8 cellular contexts compared by ENCODE assay signal in the genomic region with DNA sequence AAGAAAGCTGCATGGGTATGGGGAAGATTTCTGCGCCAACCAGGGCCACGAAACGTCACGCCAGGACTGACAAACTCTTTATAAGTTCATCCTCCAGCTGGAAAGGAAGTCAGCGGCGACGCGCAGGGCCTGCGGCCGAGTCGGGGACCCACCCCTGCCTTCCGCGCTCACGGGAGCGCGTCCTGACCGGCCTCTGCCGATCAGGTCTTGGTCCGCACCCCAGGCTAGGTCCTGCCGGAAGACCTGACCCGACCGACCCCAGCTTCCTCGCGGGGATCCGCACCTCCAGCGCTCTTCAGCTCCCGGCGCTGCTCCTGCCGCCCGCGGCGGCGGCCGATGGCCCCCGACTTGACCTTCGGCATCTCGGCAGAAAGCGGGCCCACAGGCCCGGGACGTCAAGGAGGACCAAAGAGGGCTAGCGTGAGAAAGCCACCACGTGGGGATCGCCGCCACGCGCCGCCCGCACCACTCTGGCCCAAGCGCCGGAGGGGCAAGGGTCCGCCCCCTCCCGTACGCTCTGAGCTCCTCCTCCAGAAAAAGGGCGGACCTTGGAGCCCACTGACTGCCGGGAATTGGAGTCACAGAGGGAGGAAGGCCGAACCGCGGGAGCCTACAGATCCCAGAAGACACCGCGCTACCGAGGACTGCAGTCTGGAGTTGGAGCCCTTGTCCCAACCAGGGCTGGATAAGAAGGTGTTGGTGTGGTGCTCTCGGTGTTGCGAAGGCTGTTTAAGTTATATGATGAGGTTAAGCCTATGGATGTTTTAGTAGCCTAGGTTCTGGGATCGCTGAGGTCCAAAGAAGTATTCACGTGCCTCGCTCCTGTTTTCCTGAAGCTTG. TPM values are rescaled to one million over a fixed set of nuclear protein-coding genes. Genes with fewer than 3 reads are reported as not detected.
A peak's percentile ranks its signal among the peaks of the same experiment; 100 is the strongest.
DNase-seq lines count a peak whose midpoint lies in the region; ATAC-seq and TF ChIP-seq lines count a peak whose summit lies in the region.

A gene (minus strand): TSS at position 495 of the 840 bp plus-strand sequence. CDS start 133 bp downstream, at position 362.

- H3K27ac ChIP-seq in mucosa of rectum (ENCODE audit: low read depth in 2 of 2, low read length in 2 of 2): peak within 1 kb of the TSS; percentile 95 to 96

- H3K9me3 ChIP-seq in mucosa of rectum (ENCODE audit: control insufficient read depth in 2 of 2, low read length in 2 of 2): no peaks in the 10 kb centered on the region

- DNase-seq in DMS153 treated with DMSO at 0.1 percent for 48 hours (lab: John Stamatoyannopoulos, UW; ENCODE audit: unreplicated experiment) (peak; percentile 61), KBM-7 (peak; percentile 98), erythroblast (lab: John Stamatoyannopoulos, UW) (peak; percentile 97)
- peak; percentile 93 for DNase-seq in activated T-cell treated with anti-CD3 and anti-CD28 coated beads, Interleukin-2, amount 50 U/mL, for 24 hours
- DNase-seq in stimulated activated CD8-positive, alpha-beta memory T cell treated with anti-CD3 and anti-CD28 coated beads, Interleukin-4, amount 100 ng/mL, for 48 hours: peak; percentile 93

- peaks cover 34% of the 10 kb centered on the region for H3K4me1 Mint-ChIP-seq in activated T-cell treated with anti-CD3 and anti-CD28 coated beads, Interleukin-2, amount 50 U/mL, for 24 hours (ENCODE audit: low read depth)

- no peaks in the 10 kb centered on the region for H3K27me3 ChIP-seq in mucosa of rectum (ENCODE audit: control insufficient read depth in 2 of 2, insufficient read depth in 2 of 2, low read length in 2 of 2)

- H3K4me3 ChIP-seq in mucosa of rectum (ENCODE audit: low read length in 2 of 2): peak within 1 kb of the TSS; percentile 92 to 95

- no peaks in the 10 kb centered on the region for H3K9me3 Mint-ChIP-seq in activated T-cell treated with anti-CD3 and anti-CD28 coated beads, Interleukin-2, amount 50 U/mL, for 24 hours

- peaks cover 0 to 3% of the 10 kb centered on the region in 2 donors for H3K36me3 ChIP-seq in mucosa of rectum (ENCODE audit: control insufficient read depth in 2 of 2, insufficient read depth in 2 of 2, low read length in 2 of 2)

- ATAC-seq in GM21717 (IDR thresholded peaks at IDR 0.05; ENCODE audit: unreplicated experiment): peak; percentile 98

- H3K27ac Mint-ChIP-seq in activated T-cell treated with anti-CD3 and anti-CD28 coated beads, Interleukin-2, amount 50 U/mL, for 24 hours: peak within 1 kb of the TSS; percentile 97

- H3K4me1 ChIP-seq in mucosa of rectum (ENCODE audit: control insufficient read depth in 2 of 2, insufficient read depth in 2 of 2, low read length in 2 of 2): peaks cover 8 to 13% of the 10 kb centered on the region in 2 donors

- H3K27me3 Mint-ChIP-seq in activated T-cell treated with anti-CD3 and anti-CD28 coated beads, Interleukin-2, amount 50 U/mL, for 24 hours: no peaks in the 10 kb centered on the region

- H3K36me3 Mint-ChIP-seq in activated T-cell treated with anti-CD3 and anti-CD28 coated beads, Interleukin-2, amount 50 U/mL, for 24 hours (ENCODE audit: low read depth): peaks cover 50% of the 10 kb centered on the region

- H3K9ac ChIP-seq in mucosa of rectum (ENCODE audit: low read depth in 1 of 2, low read length in 2 of 2): peak within 1 kb of the TSS; percentile 96

- peak within 1 kb of the TSS; percentile 98 for H3K4me3 Mint-ChIP-seq in activated T-cell treated with anti-CD3 and anti-CD28 coated beads, Interleukin-2, amount 50 U/mL, for 24 hours

- in situ Hi-C loops in KBM-7 (cut with MboI; ENCODE audit: low pct_unique_long_range_greater_than_20kb, low sequenced_read_pairs): no loop called here

- peak; percentile 96 for TF ChIP-seq POLR2A in erythroblast (IDR thresholded peaks at IDR 0.05; ENCODE audit: low read length)

TF ChIP-seq in PFSK-1, 5 proteins besides CTCF, POLR2A, EP300 and RAD21:
- peak; percentile 95 for TF ChIP-seq POLR2AphosphoS5 (IDR thresholded peaks at IDR 0.05; ENCODE audit: low read depth, low read length)
- peak; percentile 93 for TF ChIP-seq TAF1 (IDR thresholded peaks at IDR 0.05; ENCODE audit: borderline replicate concordance, insufficient read depth, low read length)
- peak; percentile 53 for TF ChIP-seq FOXP2 (optimal IDR thresholded peaks at IDR 0.05; ENCODE audit: borderline replicate concordance, extremely low read depth, extremely low read length, insufficient read depth)
- no peak; the same call in 1 of the 2 replicates for TF ChIP-seq SIN3A (IDR thresholded peaks at IDR 0.05; ENCODE audit: borderline replicate concordance, insufficient read depth, low read length)

RNA-seq across cellular contexts. Expression of the gene that starts here (rescaled TPM):
- polyA plus RNA-seq in PFSK-1 (2012; ENCODE audit: insufficient read length, low read depth): 40.7 TPM

Comparison
In these comparisons a context has a peak if more than half of its experiments do, and no peak if none do; other contexts are left out.
1. Peak in every context shown above with its lines: DNase-seq, ATAC-seq, H3K4me3 ChIP-seq and H3K27ac ChIP-seq.